ENCODE assay signal across 8 cellular contexts in genomic region chr17:76726231-76726765, GRCh38. TPM values are rescaled to one million over a fixed set of nuclear protein-coding genes. Genes with fewer than 3 reads are reported as not detected.
A peak's percentile ranks its signal among the peaks of the same experiment; 100 is the strongest.
DNase-seq lines count a peak whose midpoint lies in the region; ATAC-seq and TF ChIP-seq lines count a peak whose summit lies in the region.

JMJD6 (minus strand) TSS chr17:76726606; CDS start chr17:76726475, 131 bp downstream.

- H3K36me3 ChIP-seq in GM23338 (ENCODE audit: insufficient read depth): peaks cover 22% of the 10 kb centered on the region
- H3K36me3 ChIP-seq in Karpas-422 (ENCODE audit: insufficient read depth, low read length): peaks cover 16% of the 10 kb centered on the region; the same call in 1 of the 2 replicates
- H3K36me3 ChIP-seq in Panc1 (ENCODE audit: control insufficient read depth, insufficient read depth, low read length): peaks cover 17% of the 10 kb centered on the region
- H3K36me3 ChIP-seq in transverse colon: peaks cover 0 to 25% (median 10%) of the 10 kb centered on the region in 4 donors

- H3K9me3 ChIP-seq in Karpas-422 (ENCODE audit: low read length) (no peaks in the 10 kb centered on the region), Panc1 (ENCODE audit: control insufficient read depth, insufficient read depth, low read depth, low read length) (no peaks in the 10 kb centered on the region), transverse colon (no peaks in the 10 kb centered on the region)

- H3K9me3 Mint-ChIP-seq in GM23338: no peaks in the 10 kb centered on the region
- H3K9me3 Mint-ChIP-seq in activated naive CD4-positive, alpha-beta T cell treated with anti-CD3 and anti-CD28 coated beads, Interleukin-2, amount 50 U/mL, for 72 hours: no peaks in the 10 kb centered on the region
- peaks cover 6% of the 10 kb centered on the region for H3K9me3 Mint-ChIP-seq in glutamatergic neuron (ENCODE audit: unreplicated experiment)

- H3K27me3 Mint-ChIP-seq in GM23338 (ENCODE audit: insufficient read depth, low read depth, poor library complexity) (peaks cover 5% of the 10 kb centered on the region), glutamatergic neuron (ENCODE audit: unreplicated experiment) (no peaks in the 10 kb centered on the region)

- DNase-seq in GF-D8 (lab: John Stamatoyannopoulos, UW) (peak; percentile 96), GM23338 (ENCODE audit: low spot score) (peak; percentile 96), Karpas-422 (peak; percentile 97), Panc1 (ENCODE audit: low read depth, low spot score) (peak; percentile 69), glutamatergic neuron (peak; percentile 93), occipital lobe (lab: John Stamatoyannopoulos, UW) (peak; percentile 96), transverse colon (peak; percentile 98)
- DNase-seq in activated naive CD4-positive, alpha-beta T cell treated with anti-CD3 and anti-CD28 coated beads, Interleukin-2, amount 50 U/mL, for 72 hours (ENCODE audit: low spot score in 2 of 2): peak in 1 of 2 donors; percentile 94

- intact Hi-C loops in Panc1 (cut with micrococcal nuclease; ENCODE audit: unreplicated experiment): no loop called here
- intact Hi-C loops in transverse colon (cut with DNase I; ENCODE audit: low total_unique reads): loop anchor here (5.0 to 10.0 kb wide), 2 partner anchors 849 to 941 kb away; partner anchors contain the start of genes TRIM47 and UNK

- peaks cover 11% of the 10 kb centered on the region for H3F3A ChIP-seq in GM23338 (replicated peaks; ENCODE audit: low read depth)

- peak within 1 kb of the TSS; percentile 100 for H3K9ac ChIP-seq in Karpas-422 (ENCODE audit: low read length)

- H2AFZ ChIP-seq in GM23338 (peak within 1 kb of the TSS; percentile 95), Karpas-422 (ENCODE audit: low read length) (peak within 1 kb of the TSS; percentile 97)

- H3K4me1 Mint-ChIP-seq in GM23338 (peaks cover 10% of the 10 kb centered on the region; the same call in 2 of the 3 replicates), glutamatergic neuron (ENCODE audit: low read depth, unreplicated experiment) (peaks cover 5% of the 10 kb centered on the region)

- H3K36me3 Mint-ChIP-seq in GM23338 (ENCODE audit: low read depth): peaks cover 54% of the 10 kb centered on the region
- H3K36me3 Mint-ChIP-seq in activated naive CD4-positive, alpha-beta T cell treated with anti-CD3 and anti-CD28 coated beads, Interleukin-2, amount 50 U/mL, for 72 hours: peaks cover 34 to 50% of the 10 kb centered on the region in 2 donors
- no peaks in the 10 kb centered on the region for H3K36me3 Mint-ChIP-seq in glutamatergic neuron (ENCODE audit: unreplicated experiment)

- H4K20me1 ChIP-seq in GM23338 (replicated peaks; ENCODE audit: insufficient read depth) (peaks cover 21% of the 10 kb centered on the region), Karpas-422 (ENCODE audit: insufficient read depth, low read depth, low read length) (peaks cover 8% of the 10 kb centered on the region; the same call in 1 of the 2 replicates)

- H3K4me1 ChIP-seq in GM23338 (ENCODE audit: insufficient read depth): peaks cover 16% of the 10 kb centered on the region
- peaks cover 26% of the 10 kb centered on the region for H3K4me1 ChIP-seq in Karpas-422 (ENCODE audit: low read length)
- H3K4me1 ChIP-seq in Panc1 (ENCODE audit: control insufficient read depth, insufficient read depth, low read length): peaks cover 4% of the 10 kb centered on the region; the same call in 1 of the 2 replicates
- peaks cover 21 to 65% (median 36%) of the 10 kb centered on the region in 4 donors for H3K4me1 ChIP-seq in transverse colon

- CTCF ChIA-PET in Panc1 (lab: Charles Lee): interaction anchor here (0.8 kb wide), 1 partner anchor 635 kb away, joined by 4 read pairs; no protein-coding TSS in a partner anchor

- H3K9me2 ChIP-seq in GM23338 (ENCODE audit: insufficient read depth) (no peaks in the 10 kb centered on the region), Karpas-422 (replicated peaks; ENCODE audit: insufficient read depth, low read length) (no peaks in the 10 kb centered on the region)

- H3K27ac Mint-ChIP-seq in GM23338 (peak within 1 kb of the TSS; percentile 96), glutamatergic neuron (ENCODE audit: unreplicated experiment) (peak within 1 kb of the TSS; percentile 91)
- peak within 1 kb of the TSS; percentile 97 to 99 for H3K27ac Mint-ChIP-seq in activated naive CD4-positive, alpha-beta T cell treated with anti-CD3 and anti-CD28 coated beads, Interleukin-2, amount 50 U/mL, for 72 hours

- peak within 1 kb of the TSS; percentile 90 for H3K4me3 Mint-ChIP-seq in GM23338
- H3K4me3 Mint-ChIP-seq in glutamatergic neuron (ENCODE audit: unreplicated experiment): peak within 1 kb of the TSS; percentile 94

- WGBS in transverse colon (ENCODE audit: low coverage in 1 of 2), 2 donors: 0% methylated on average over 48 of the region's 59 CpGs; no CpG with 5 or more reads in 1 of the 2 donors

- TF ChIP-seq CTCF in GM23338 (conservative IDR thresholded peaks at IDR 0.05; ENCODE audit: low read depth in 2 of 2) (no peak), Panc1 (IDR thresholded peaks at IDR 0.05) (no peak), glutamatergic neuron (IDR thresholded peaks at IDR 0.05; ENCODE audit: partially characterized antibody, unreplicated experiment) (no peak), transverse colon (IDR thresholded peaks at IDR 0.05) (no peak)

- H3K27me3 ChIP-seq in GM23338 (ENCODE audit: insufficient read depth) (no peaks in the 10 kb centered on the region), Karpas-422 (ENCODE audit: low read length) (no peaks in the 10 kb centered on the region), Panc1 (ENCODE audit: control insufficient read depth, insufficient read depth, low read length) (no peaks in the 10 kb centered on the region), transverse colon (no peaks in the 10 kb centered on the region)

- POLR2A ChIA-PET in Panc1 (lab: Charles Lee): no interaction called here

- peak; percentile 98 for TF ChIP-seq POLR2A in transverse colon (IDR thresholded peaks at IDR 0.05)

- peak within 1 kb of the TSS; percentile 99 for H3K4me3 ChIP-seq in GM23338
- H3K4me3 ChIP-seq in Karpas-422 (ENCODE audit: low read length): peak within 1 kb of the TSS; percentile 97
- H3K4me3 ChIP-seq in Panc1 (ENCODE audit: low read depth in 2 of 2, low read length in 2 of 2): peak within 1 kb of the TSS; percentile 79 to 92
- H3K4me3 ChIP-seq in transverse colon: peak within 1 kb of the TSS; percentile 89 to 99 (median 98)

- BruUV-seq in Panc1 (replicated peaks; lab: Mats Ljungman, UMichigan): no TSS peak

- ATAC-seq in GM23338: peak; percentile 90
- ATAC-seq in Panc1: peak; percentile 95
- ATAC-seq in activated naive CD4-positive, alpha-beta T cell treated with anti-CD3 and anti-CD28 coated beads, Interleukin-2, amount 50 U/mL, for 72 hours: peak; percentile 75 to 82

- TF ChIP-seq EP300 in transverse colon (IDR thresholded peaks at IDR 0.05; ENCODE audit: low read depth): no peak

- H3K27ac ChIP-seq in GM23338 (ENCODE audit: low read depth) (peak within 1 kb of the TSS; percentile 99), Karpas-422 (ENCODE audit: low read length) (peak within 1 kb of the TSS; percentile 92), Panc1 (ENCODE audit: low read length) (peak within 1 kb of the TSS; percentile 91), transverse colon (peak within 1 kb of the TSS; percentile 100)

- H3K4me2 ChIP-seq in GM23338: peak within 1 kb of the TSS; percentile 98
- peak within 1 kb of the TSS; percentile 93 for H3K4me2 ChIP-seq in Karpas-422 (ENCODE audit: low read depth, low read length, poor library complexity, severe bottlenecking)

- H3K79me2 ChIP-seq in GM23338 (replicated peaks; ENCODE audit: insufficient read depth) (peaks cover 57% of the 10 kb centered on the region), Karpas-422 (ENCODE audit: low read length) (peaks cover 57% of the 10 kb centered on the region)

- in situ Hi-C loops in Panc1 (cut with HindIII; ENCODE audit: low pct_unique_long_range_greater_than_20kb, low sequenced_read_pairs) (no loop called here), transverse colon (cut with MboI; ENCODE audit: low pct_ligation_motif_present in 1 of 4, low pct_unique_long_range_greater_than_20kb in 1 of 4, low sequenced_read_pairs in 3 of 4) (no loop called here)

TF ChIP-seq in GM23338, 12 proteins besides CTCF, POLR2A, EP300 and RAD21:
- TF ChIP-seq POLR2AphosphoS5 (IDR thresholded peaks at IDR 0.05; ENCODE audit: low read depth) (no peak), CREB1 (CRISPR knock-in tag; IDR thresholded peaks at IDR 0.05; ENCODE audit: low read depth) (peak; percentile 88)

RNA-seq across cellular contexts. Expression of gene JMJD6, which starts in this region (rescaled TPM):
- 11.3 and 12.8 TPM in 2 replicates for total RNA-seq in GM23338 (2014; rRNA removed; shearing (Covaris generic))
- 11.4 and 12.7 TPM in 2 replicates for polyA plus RNA-seq in GM23338 (2016; fragmentation: Nextera tagmentation; extraction: Ambion mirVana)
- total RNA-seq in Karpas-422 (2014; rRNA removed; shearing (Covaris generic); ENCODE audit: low replicate concordance): 16.2 and 20.5 TPM in 2 replicates
- total RNA-seq in Panc1 (2021; ENCODE audit: unreplicated experiment): 60.0 TPM
- polyA plus RNA-seq in Panc1 (2012; ENCODE audit: insufficient read length): 54.8 TPM
- 10 to 100 TPM; 82.3 to 91.0 TPM for total RNA-seq in activated naive CD4-positive, alpha-beta T cell treated with anti-CD3 and anti-CD28 coated beads, Interleukin-2, amount 50 U/mL, for 72 hours
- total RNA-seq in glutamatergic neuron (ENCODE audit: unreplicated experiment): 39.0 TPM
- total RNA-seq in occipital lobe: 20.0 TPM
- 10 to 100 TPM; 25.4 to 58.4 (median 26.9) TPM for total RNA-seq in transverse colon
